Comparison of ENCODE assay signal across 8 cellular contexts in genomic region chr7:100835903-100836811, GRCh38. TPM values are rescaled to one million over a fixed set of nuclear protein-coding genes. Genes with fewer than 3 reads are reported as not detected.
DNase-seq lines count a peak whose midpoint lies in the region; ATAC-seq, FAIRE-seq and TF ChIP-seq lines count a peak whose summit lies in the region.
"Had no signal": no experiment of that assay in that cellular context is flagged by ENCODE, and none has a peak within 500 bp of the region (broad histone marks: within the 10 kb centered on the region; RNA-seq: fewer than 3 reads in every experiment).

No MANE protein-coding gene starts in this region.

- no peaks in the 10 kb centered on the region for H3K36me3 Mint-ChIP-seq in IgD-negative memory B cell
- no peaks in the 10 kb centered on the region for H3K36me3 Mint-ChIP-seq in stimulated activated memory B cell treated with anti-CD40 and anti-IgM and Interleukin-4, amounts not matched to agents 10 μg/mL and 1 μg/mL and 100 μg/mL, for 72 hours

- SMC1A ChIA-PET in GM12878 (lab: Charles Lee; ENCODE audit: uncharacterized antibody, unreplicated experiment) = interaction anchor here (1.1 kb wide), 1 partner anchor 15 kb away, joined by 3 read pairs; no protein-coding TSS in a partner anchor

- no peaks in the 10 kb centered on the region for H3K27me3 ChIP-seq in GM12878 (replicated peaks in 1 of 2; ENCODE audit: control insufficient read depth in 2 of 2, insufficient read depth in 2 of 2, low read length in 1 of 2)

- no peak for TF ChIP-seq POLR2A in GM12878 (IDR thresholded peaks at IDR 0.05; ENCODE audit: low read depth, low read length)

- no peaks in the 10 kb centered on the region for H3K79me2 ChIP-seq in GM12878 (ENCODE audit: control insufficient read depth, insufficient read depth, low read length)

- RAD21 ChIA-PET in GM12878 (lab: Charles Lee; ENCODE audit: unreplicated experiment) = no interaction called here

- no peaks in the 10 kb centered on the region for H3K36me3 ChIP-seq in GM12878 (ENCODE audit: control insufficient read depth in 2 of 2, insufficient read depth in 2 of 2, low read length in 1 of 2)

- H3K4me3 ChIP-seq in GM12878 = no peak overlapping the region

- CTCF ChIA-PET in GM12878 (lab: Yijun Ruan, JAX) = no interaction called here

- no peak overlapping the region for H3K27ac Mint-ChIP-seq in IgD-negative memory B cell
- H3K27ac Mint-ChIP-seq in stimulated activated memory B cell treated with anti-CD40 and anti-IgM and Interleukin-4, amounts not matched to agents 10 μg/mL and 1 μg/mL and 100 μg/mL, for 72 hours = peak overlapping the region; percentile 84

- no peaks in the 10 kb centered on the region; the same call in 1 of the 2 replicates for H3K4me1 ChIP-seq in GM12878 (ENCODE audit: control insufficient read depth, insufficient read depth, low read length)

- no peak overlapping the region for H3K27ac ChIP-seq in GM12878 (ENCODE audit: control insufficient read depth, insufficient read depth)

- ATAC-seq in GM12878 (no peak; the same call in 2 of the 3 replicates), HG03521 (IDR thresholded peaks at IDR 0.05; ENCODE audit: unreplicated experiment) (no peak), HG03039 (IDR thresholded peaks at IDR 0.05; ENCODE audit: unreplicated experiment) (no peak)
- ATAC-seq in stimulated activated memory B cell treated with anti-CD40 and anti-IgM and Interleukin-4, amounts not matched to agents 10 μg/mL and 1 μg/mL and 100 μg/mL, for 72 hours = no peak

- no peaks in the 10 kb centered on the region for H4K20me1 ChIP-seq in GM12878 (ENCODE audit: control insufficient read depth, insufficient read depth)

- no TSS peak for BruUV-seq in GM12878 (replicated peaks; lab: Mats Ljungman, UMichigan)

- peak overlapping the region; percentile 1 to 79 (median 59) for H3K4me3 Mint-ChIP-seq in IgD-negative memory B cell
- H3K4me3 Mint-ChIP-seq in stimulated activated memory B cell treated with anti-CD40 and anti-IgM and Interleukin-4, amounts not matched to agents 10 μg/mL and 1 μg/mL and 100 μg/mL, for 72 hours = peak overlapping the region; percentile 3

- FAIRE-seq in GM12878 (lab: Jason Lieb, UNC) = no peak

- H3K9me3 ChIP-seq in GM12878 (replicated peaks; ENCODE audit: control insufficient read depth, insufficient read depth, low read length) = no peaks in the 10 kb centered on the region

- peaks cover 3 to 8% (median 4%) of the 10 kb centered on the region in 3 donors for H3K4me1 Mint-ChIP-seq in IgD-negative memory B cell
- H3K4me1 Mint-ChIP-seq in stimulated activated memory B cell treated with anti-CD40 and anti-IgM and Interleukin-4, amounts not matched to agents 10 μg/mL and 1 μg/mL and 100 μg/mL, for 72 hours = peaks cover 7% of the 10 kb centered on the region

- H3K4me2 ChIP-seq in GM12878 (ENCODE audit: control insufficient read depth, insufficient read depth) = no peak overlapping the region

- no peak overlapping the region for H3K9ac ChIP-seq in GM12878 (ENCODE audit: control insufficient read depth, insufficient read depth, low read length)

- no peak for DNase-seq in GM12878 (ENCODE audit: low read depth, low spot score)
- peak; percentile 97 for DNase-seq in islet precursor cell
- no peak for DNase-seq in HCEC 1CT
- DNase-seq: activated CD4-positive, alpha-beta T cell treated with anti-CD3 and anti-CD28 coated beads, Interleukin-2, amount 50 U/mL, for 1 hour had no signal

- peak overlapping the region; percentile 3 for H2AFZ ChIP-seq in GM12878 (ENCODE audit: control insufficient read depth, low read depth, low read length)

- TF ChIP-seq CTCF in GM12878 (IDR thresholded peaks at IDR 0.05 in 2 of 3, conservative IDR thresholded peaks at IDR 0.05 in 1 of 3; ENCODE audit: control insufficient read depth in 2 of 3, extremely low read depth in 1 of 3, insufficient read depth in 1 of 3, low read depth in 3 of 3, low read length in 3 of 3) = no peak

- WGBS in GM12878 (ENCODE audit: insufficient coverage, insufficient replicate concordance, low lambda C conversion rate, missing lambda C conversion rate) = 79% methylated on average over 17 of the region's 17 CpGs

- peaks cover 0 to 1% (median 0%) of the 10 kb centered on the region in 3 donors for H3K9me3 Mint-ChIP-seq in IgD-negative memory B cell
- no peaks in the 10 kb centered on the region for H3K9me3 Mint-ChIP-seq in stimulated activated memory B cell treated with anti-CD40 and anti-IgM and Interleukin-4, amounts not matched to agents 10 μg/mL and 1 μg/mL and 100 μg/mL, for 72 hours

- intact Hi-C loops in GM12878 (cut with micrococcal nuclease; ENCODE audit: unreplicated experiment) = loop anchor here (5.0 kb wide), 1 partner anchor 34 kb away; no protein-coding TSS in a partner anchor

- TF ChIP-seq RAD21 in GM12878 (IDR thresholded peaks at IDR 0.05; ENCODE audit: insufficient read depth, low read depth, low read length) = no peak

- POLR2A ChIA-PET in GM12878 (lab: Charles Lee) = interaction anchor here (0.7 kb wide), 1 partner anchor 33 kb away, joined by 3 read pairs; no protein-coding TSS in a partner anchor

- TF ChIP-seq EP300 in GM12878 (IDR thresholded peaks at IDR 0.05; ENCODE audit: borderline replicate concordance in 1 of 2, control insufficient read depth in 1 of 2, low read depth in 2 of 2, low read length in 2 of 2) = no peak

- H3K27me3 Mint-ChIP-seq in IgD-negative memory B cell = peaks cover 3% of the 10 kb centered on the region
- no peaks in the 10 kb centered on the region for H3K27me3 Mint-ChIP-seq in stimulated activated memory B cell treated with anti-CD40 and anti-IgM and Interleukin-4, amounts not matched to agents 10 μg/mL and 1 μg/mL and 100 μg/mL, for 72 hours

- in situ Hi-C loops in GM12878 (cut with MboI) = no loop called here

RNA-seq across cellular contexts. Expression of gene EPHB4, which starts 8.8 kb away (rescaled TPM):
- polyA plus RNA-seq in IgD-negative memory B cell (not detected), GM12878 (2011; rRNA removed) (0.23 and 0.45 TPM in 2 replicates), GM12878 (2014; fragmentation: Illumina TruSeq; extraction: Trizol) (0.05 and 0.32 TPM in 2 replicates), GM12878 (2014; fragmentation: Nextera tagmentation; extraction: Ambion mirVana) (not detected), GM12878 (2014; rRNA removed) (0.51 and 0.75 TPM in 2 replicates), GM12878 (2016; fragmentation: Nextera tagmentation; extraction: Ambion mirVana) (not detected)
- total RNA-seq in GM12878 (2013; cell fraction: nucleolus; rRNA removed) = 3.3 and 3.7 TPM in 2 replicates
- total RNA-seq in GM12878 (2014; rRNA removed) (0.56 and 0.93 TPM in 2 replicates), GM12878 (2014; rRNA removed; fragmentation: Illumina TruSeq; extraction: Trizol) (0.32 and 0.40 TPM in 2 replicates), GM12878 (2021) (0.82 and 0.85 TPM in 2 replicates)
- polyA plus RNA-seq in GM12878 (2011; ENCODE audit: low read depth) = 1.0 TPM
- 0.32 and 0.76 TPM in 2 replicates for polyA plus RNA-seq in GM12878 (2011; cell fraction: cytosol; rRNA removed)
- polyA plus RNA-seq in GM12878 (2011; cell fraction: nucleus; rRNA removed) = 2.0 and 2.5 TPM in 2 replicates
- polyA plus RNA-seq in GM12878 (2012) = 0.70 and 0.93 TPM in 2 replicates
- 0.15 and 0.21 TPM in 2 replicates for polyA minus RNA-seq in GM12878 (2011; rRNA and poly(A)+ RNA removed)
- polyA minus RNA-seq in GM12878 (2011; cell fraction: cytosol; rRNA and poly(A)+ RNA removed) = 0.67 and 3.4 TPM in 2 replicates
- 0.60 and 1.2 TPM in 2 replicates for polyA minus RNA-seq in GM12878 (2011; cell fraction: nucleus; rRNA and poly(A)+ RNA removed)

RNA-seq across cellular contexts. Expression of gene SLC12A9, which starts 16.4 kb away (rescaled TPM):
- 11.4 TPM for polyA plus RNA-seq in IgD-negative memory B cell
- total RNA-seq in GM12878 (2013; cell fraction: nucleolus; rRNA removed) = 21.5 and 26.6 TPM in 2 replicates
- 11.1 and 16.7 TPM in 2 replicates for total RNA-seq in GM12878 (2014; rRNA removed)
- 5.5 and 6.3 TPM in 2 replicates for total RNA-seq in GM12878 (2014; rRNA removed; fragmentation: Illumina TruSeq; extraction: Trizol)
- total RNA-seq in GM12878 (2021) = 16.5 and 18.5 TPM in 2 replicates
- 3.9 TPM for polyA plus RNA-seq in GM12878 (2011; ENCODE audit: low read depth)
- 8.6 and 15.3 TPM in 2 replicates for polyA plus RNA-seq in GM12878 (2011; rRNA removed)
- 14.5 and 20.6 TPM in 2 replicates for polyA plus RNA-seq in GM12878 (2011; cell fraction: cytosol; rRNA removed)
- polyA plus RNA-seq in GM12878 (2011; cell fraction: nucleus; rRNA removed) = 53.9 and 65.6 TPM in 2 replicates
- polyA plus RNA-seq in GM12878 (2012) = 11.3 and 13.5 TPM in 2 replicates
- polyA plus RNA-seq in GM12878 (2014; fragmentation: Illumina TruSeq; extraction: Trizol) = 4.3 and 10.9 TPM in 2 replicates
- polyA plus RNA-seq in GM12878 (2014; fragmentation: Nextera tagmentation; extraction: Ambion mirVana) = under 1 TPM; 0.24 to 0.35 TPM
- 18.5 and 24.3 TPM in 2 replicates for polyA plus RNA-seq in GM12878 (2014; rRNA removed)
- polyA plus RNA-seq in GM12878 (2016; fragmentation: Nextera tagmentation; extraction: Ambion mirVana) = 1 to 10 TPM; 5.0 to 7.8 TPM
- 7.6 and 16.3 TPM in 2 replicates for polyA minus RNA-seq in GM12878 (2011; rRNA and poly(A)+ RNA removed)
- 5.8 and 6.3 TPM in 2 replicates for polyA minus RNA-seq in GM12878 (2011; cell fraction: cytosol; rRNA and poly(A)+ RNA removed)
- 7.0 and 10.4 TPM in 2 replicates for polyA minus RNA-seq in GM12878 (2011; cell fraction: nucleus; rRNA and poly(A)+ RNA removed)

RNA-seq across cellular contexts. Expression of gene TRIP6, which starts 31.0 kb away (rescaled TPM):
- polyA plus RNA-seq in IgD-negative memory B cell (4.6 TPM), GM12878 (2011; rRNA removed) (14.2 and 21.3 TPM in 2 replicates), GM12878 (2014; fragmentation: Illumina TruSeq; extraction: Trizol) (1.7 and 8.5 TPM in 2 replicates), GM12878 (2014; fragmentation: Nextera tagmentation; extraction: Ambion mirVana) (1 to 10 TPM; 2.5 to 7.1 TPM), GM12878 (2014; rRNA removed) (36.6 and 40.3 TPM in 2 replicates), GM12878 (2016; fragmentation: Nextera tagmentation; extraction: Ambion mirVana) (10 to 100 TPM; 29.7 to 36.5 TPM)
- 23.7 and 24.0 TPM in 2 replicates for total RNA-seq in GM12878 (2013; cell fraction: nucleolus; rRNA removed)
- total RNA-seq in GM12878 (2014; rRNA removed) (26.4 and 32.3 TPM in 2 replicates), GM12878 (2014; rRNA removed; fragmentation: Illumina TruSeq; extraction: Trizol) (15.4 and 16.2 TPM in 2 replicates), GM12878 (2021) (45.3 and 47.4 TPM in 2 replicates)
- polyA plus RNA-seq in GM12878 (2011; ENCODE audit: low read depth) = 10.0 TPM
- polyA plus RNA-seq in GM12878 (2011; cell fraction: cytosol; rRNA removed) = 24.6 and 35.7 TPM in 2 replicates
- 37.9 and 42.2 TPM in 2 replicates for polyA plus RNA-seq in GM12878 (2011; cell fraction: nucleus; rRNA removed)
- polyA plus RNA-seq in GM12878 (2012) = 29.8 and 31.4 TPM in 2 replicates
- 12.7 and 22.8 TPM in 2 replicates for polyA minus RNA-seq in GM12878 (2011; rRNA and poly(A)+ RNA removed)
- polyA minus RNA-seq in GM12878 (2011; cell fraction: cytosol; rRNA and poly(A)+ RNA removed) = 7.1 and 9.1 TPM in 2 replicates
- 12.3 and 19.0 TPM in 2 replicates for polyA minus RNA-seq in GM12878 (2011; cell fraction: nucleus; rRNA and poly(A)+ RNA removed)

RNA-seq across cellular contexts. Expression of gene SRRT, which starts 38.7 kb away (rescaled TPM):
- polyA plus RNA-seq in IgD-negative memory B cell = 79.7 TPM
- total RNA-seq in GM12878 (2013; cell fraction: nucleolus; rRNA removed) = 86.6 and 97.1 TPM in 2 replicates
- 94.0 and 104 TPM in 2 replicates for total RNA-seq in GM12878 (2014; rRNA removed)
- total RNA-seq in GM12878 (2014; rRNA removed; fragmentation: Illumina TruSeq; extraction: Trizol) = 58.3 and 67.6 TPM in 2 replicates
- total RNA-seq in GM12878 (2021) = 230 and 254 TPM in 2 replicates
- polyA plus RNA-seq in GM12878 (2011; ENCODE audit: low read depth) = 170 TPM
- 24.2 and 43.9 TPM in 2 replicates for polyA plus RNA-seq in GM12878 (2011; rRNA removed)
- polyA plus RNA-seq in GM12878 (2011; cell fraction: cytosol; rRNA removed) = 44.5 and 51.1 TPM in 2 replicates
- polyA plus RNA-seq in GM12878 (2011; cell fraction: nucleus; rRNA removed) = 387 and 494 TPM in 2 replicates
- polyA plus RNA-seq in GM12878 (2012) = 115 and 154 TPM in 2 replicates
- polyA plus RNA-seq in GM12878 (2014; fragmentation: Illumina TruSeq; extraction: Trizol) = 69.0 and 120 TPM in 2 replicates
- 10 to 100 TPM; 11.1 to 33.6 TPM for polyA plus RNA-seq in GM12878 (2014; fragmentation: Nextera tagmentation; extraction: Ambion mirVana)
- 119 and 148 TPM in 2 replicates for polyA plus RNA-seq in GM12878 (2014; rRNA removed)
- 100 to 1,000 TPM; 187 to 189 TPM for polyA plus RNA-seq in GM12878 (2016; fragmentation: Nextera tagmentation; extraction: Ambion mirVana)
- polyA minus RNA-seq in GM12878 (2011; rRNA and poly(A)+ RNA removed) = 31.1 and 33.8 TPM in 2 replicates
- polyA minus RNA-seq in GM12878 (2011; cell fraction: cytosol; rRNA and poly(A)+ RNA removed) = 38.4 and 40.6 TPM in 2 replicates
- 57.3 and 98.4 TPM in 2 replicates for polyA minus RNA-seq in GM12878 (2011; cell fraction: nucleus; rRNA and poly(A)+ RNA removed)

RNA-seq across cellular contexts. Expression of gene UFSP1, which starts 53.4 kb away (rescaled TPM):
- polyA plus RNA-seq in IgD-negative memory B cell (2.5 TPM), GM12878 (2011; rRNA removed) (0.20 and 0.96 TPM in 2 replicates), GM12878 (2014; fragmentation: Illumina TruSeq; extraction: Trizol) (0.48 and 0.75 TPM in 2 replicates), GM12878 (2014; fragmentation: Nextera tagmentation; extraction: Ambion mirVana) (under 1 TPM; 0.14 to 0.57 TPM), GM12878 (2014; rRNA removed) (7.2 and 9.7 TPM in 2 replicates), GM12878 (2016; fragmentation: Nextera tagmentation; extraction: Ambion mirVana) (1 to 10 TPM; 4.0 to 4.6 TPM)
- total RNA-seq in GM12878 (2013; cell fraction: nucleolus; rRNA removed) = 5.4 and 5.8 TPM in 2 replicates
- total RNA-seq in GM12878 (2014; rRNA removed) (10.6 and 10.8 TPM in 2 replicates), GM12878 (2014; rRNA removed; fragmentation: Illumina TruSeq; extraction: Trizol) (1.3 and 1.6 TPM in 2 replicates), GM12878 (2021) (4.7 and 5.6 TPM in 2 replicates)
- polyA plus RNA-seq in GM12878 (2011; ENCODE audit: low read depth) = not detected
- polyA plus RNA-seq in GM12878 (2011; cell fraction: cytosol; rRNA removed) = 0.43 and 1.2 TPM in 2 replicates
- 1.9 and 2.5 TPM in 2 replicates for polyA plus RNA-seq in GM12878 (2011; cell fraction: nucleus; rRNA removed)
- polyA plus RNA-seq in GM12878 (2012) = 1.0 and 1.2 TPM in 2 replicates
- 1.8 and 2.0 TPM in 2 replicates for polyA minus RNA-seq in GM12878 (2011; rRNA and poly(A)+ RNA removed)
- 1.2 TPM in 1 of 2 replicates, not detected in the other for polyA minus RNA-seq in GM12878 (2011; cell fraction: cytosol; rRNA and poly(A)+ RNA removed)
- 5.0 and 8.5 TPM in 2 replicates for polyA minus RNA-seq in GM12878 (2011; cell fraction: nucleus; rRNA and poly(A)+ RNA removed)
